In the genomic region with DNA sequence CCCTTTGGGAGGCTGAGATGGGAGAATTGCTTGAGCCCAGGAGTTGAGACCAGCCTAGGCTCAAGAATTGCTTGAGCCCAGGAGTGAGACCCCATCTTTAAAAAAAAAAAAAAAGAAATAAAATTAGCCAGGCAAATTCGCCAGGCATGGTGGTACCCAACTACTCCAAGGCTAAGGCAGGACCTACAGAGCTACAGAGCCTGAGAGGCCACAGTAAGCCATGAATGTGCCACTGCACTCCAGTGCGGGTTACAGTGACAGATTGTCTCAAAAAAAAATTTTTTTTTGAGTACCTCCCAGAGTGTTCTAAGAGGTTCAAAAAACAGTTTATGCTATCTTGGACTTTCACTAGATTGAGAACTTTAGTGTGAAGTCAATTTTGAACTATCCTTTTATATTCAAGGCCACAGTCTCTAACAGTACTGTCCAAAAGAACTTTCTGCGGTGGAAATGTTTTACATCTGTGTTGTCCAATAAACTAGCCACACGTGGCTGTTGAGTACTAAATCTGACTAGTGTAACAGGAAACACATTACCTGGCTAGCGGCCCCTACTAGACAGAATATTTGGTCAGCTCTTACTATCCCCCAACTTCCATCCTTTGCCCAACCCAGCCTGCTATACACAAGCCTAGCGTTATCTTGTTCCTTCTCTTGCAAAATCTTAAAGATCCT, we compare ENCODE assay signal across 12 cellular contexts. TPM values are rescaled to one million over a fixed set of nuclear protein-coding genes. Genes with fewer than 3 reads are reported as not detected.
DNase-seq lines count a peak whose midpoint lies in the region; ATAC-seq and TF ChIP-seq lines count a peak whose summit lies in the region.
"Had no signal": no experiment of that assay in that cellular context is flagged by ENCODE, and none has a peak within 500 bp of the region (broad histone marks: within the 10 kb centered on the region; RNA-seq: fewer than 3 reads in every experiment).

No MANE protein-coding gene starts in this region.

- 92% methylated on average over 6 of the region's 6 CpGs for WGBS in smooth muscle cell (ENCODE audit: low lambda C conversion rate)

- CTCF ChIA-PET in Panc1 (lab: Charles Lee), result no interaction called here

- POLR2A ChIA-PET in Panc1 (lab: Charles Lee), result no interaction called here

- H3K36me3 Mint-ChIP-seq in activated T-cell treated with anti-CD3 and anti-CD28 coated beads, Interleukin-2, amount 50 U/mL, for 24 hours (ENCODE audit: low read depth), result peaks cover 87% of the 10 kb centered on the region

- peaks cover 46% of the 10 kb centered on the region for H3K4me1 Mint-ChIP-seq in activated T-cell treated with anti-CD3 and anti-CD28 coated beads, Interleukin-2, amount 50 U/mL, for 24 hours (ENCODE audit: low read depth)

- DNase-seq in activated T-cell treated with anti-CD3 and anti-CD28 coated beads, Interleukin-2, amount 50 U/mL, for 24 hours, result no peak
- DNase-seq in activated T-cell treated with anti-CD3 and anti-CD28 coated beads for 4 hours (no peak), Panc1 (ENCODE audit: low read depth, low spot score) (no peak), smooth muscle cell (lab: John Stamatoyannopoulos, UW; ENCODE audit: unreplicated experiment) (no peak), left lobe of liver (ENCODE audit: low spot score) (no peak), NCI-H187 (lab: John Stamatoyannopoulos, UW) (no peak)
- no peak for DNase-seq in effector memory CD4-positive, alpha-beta T cell
- DNase-seq: erythroblast, thyroid gland had no signal

- H3K27ac Mint-ChIP-seq in activated T-cell treated with anti-CD3 and anti-CD28 coated beads, Interleukin-2, amount 50 U/mL, for 24 hours, result peak overlapping the region; percentile 99

- H3K9ac ChIP-seq in smooth muscle cell (ENCODE audit: low read depth), result no peak overlapping the region

- H3K9me3 ChIP-seq in Panc1 (ENCODE audit: control insufficient read depth, insufficient read depth, low read depth, low read length), result no peaks in the 10 kb centered on the region
- no peaks in the 10 kb centered on the region for H3K9me3 ChIP-seq in effector memory CD4-positive, alpha-beta T cell (ENCODE audit: control insufficient read depth, low read length)
- H3K9me3 ChIP-seq in smooth muscle cell (replicated peaks; ENCODE audit: low read depth), result no peaks in the 10 kb centered on the region
- H3K9me3 ChIP-seq: thyroid gland had no signal

- ATAC-seq in Panc1 (no peak), left lobe of liver (no peak), GM18873 (IDR thresholded peaks at IDR 0.05; ENCODE audit: low FRiP score, unreplicated experiment) (no peak)
- ATAC-seq: sciatic nerve had no signal

- H2AFZ ChIP-seq in smooth muscle cell (ENCODE audit: low read depth), result no peak overlapping the region

- no peaks in the 10 kb centered on the region for H3K27me3 Mint-ChIP-seq in activated T-cell treated with anti-CD3 and anti-CD28 coated beads, Interleukin-2, amount 50 U/mL, for 24 hours

- H3K36me3 ChIP-seq in Panc1 (ENCODE audit: control insufficient read depth, insufficient read depth, low read length) (peaks cover 17% of the 10 kb centered on the region), smooth muscle cell (ENCODE audit: low read depth) (no peaks in the 10 kb centered on the region)
- H3K36me3 ChIP-seq in effector memory CD4-positive, alpha-beta T cell (ENCODE audit: control insufficient read depth, insufficient read depth, low read length), result peaks cover 9% of the 10 kb centered on the region

- H3K9me3 Mint-ChIP-seq in activated T-cell treated with anti-CD3 and anti-CD28 coated beads, Interleukin-2, amount 50 U/mL, for 24 hours, result no peaks in the 10 kb centered on the region

- TF ChIP-seq CTCF in Panc1 (IDR thresholded peaks at IDR 0.05) (no peak), smooth muscle cell (IDR thresholded peaks at IDR 0.05; ENCODE audit: borderline replicate concordance, insufficient read depth, poor library complexity, severe bottlenecking) (no peak)

- intact Hi-C loops in Panc1 (cut with micrococcal nuclease; ENCODE audit: unreplicated experiment), result no loop called here

- peak overlapping the region; percentile 99 for H3K4me3 Mint-ChIP-seq in activated T-cell treated with anti-CD3 and anti-CD28 coated beads, Interleukin-2, amount 50 U/mL, for 24 hours

- H3K27me3 ChIP-seq in Panc1 (ENCODE audit: control insufficient read depth, insufficient read depth, low read length) (no peaks in the 10 kb centered on the region), smooth muscle cell (ENCODE audit: low read depth) (no peaks in the 10 kb centered on the region)
- H3K27me3 ChIP-seq in effector memory CD4-positive, alpha-beta T cell (replicated peaks; ENCODE audit: control insufficient read depth, insufficient read depth, low read length, poor library complexity, severe bottlenecking), result no peaks in the 10 kb centered on the region
- H3K27me3 ChIP-seq: thyroid gland had no signal

- H3K27ac ChIP-seq in Panc1 (ENCODE audit: low read length), result peak overlapping the region; percentile 97; the same call in 1 of the 2 replicates
- H3K27ac ChIP-seq in effector memory CD4-positive, alpha-beta T cell (ENCODE audit: insufficient read depth, low read length, poor library complexity, severe bottlenecking), result peak overlapping the region; percentile 11
- H3K27ac ChIP-seq in smooth muscle cell (ENCODE audit: low read depth), result peak overlapping the region; percentile 96
- H3K27ac ChIP-seq: HL-60, thyroid gland had no signal

- H3F3A ChIP-seq in smooth muscle cell (ENCODE audit: low read depth), result peaks cover 18% of the 10 kb centered on the region

- H3K79me2 ChIP-seq in smooth muscle cell (ENCODE audit: low read depth), result peaks cover 44% of the 10 kb centered on the region

- H3K4me2 ChIP-seq in smooth muscle cell, result peak overlapping the region; percentile 98

- H4K20me1 ChIP-seq in smooth muscle cell (ENCODE audit: low read depth), result peaks cover 49% of the 10 kb centered on the region

- no TSS peak for BruUV-seq in Panc1 (replicated peaks; lab: Mats Ljungman, UMichigan)

- in situ Hi-C loops in Panc1 (cut with HindIII; ENCODE audit: low pct_unique_long_range_greater_than_20kb, low sequenced_read_pairs), result no loop called here

- no peak overlapping the region for H3K4me3 ChIP-seq in Panc1 (ENCODE audit: low read depth in 2 of 2, low read length in 2 of 2)
- no peak overlapping the region for H3K4me3 ChIP-seq in effector memory CD4-positive, alpha-beta T cell (ENCODE audit: insufficient read depth, low read depth, low read length, poor library complexity, severe bottlenecking)
- no peak overlapping the region for H3K4me3 ChIP-seq in smooth muscle cell
- H3K4me3 ChIP-seq: thyroid gland had no signal

- H3K4me1 ChIP-seq in Panc1 (ENCODE audit: control insufficient read depth, insufficient read depth, low read length), result peaks cover 15% of the 10 kb centered on the region; the same call in 1 of the 2 replicates
- peaks cover 12% of the 10 kb centered on the region for H3K4me1 ChIP-seq in effector memory CD4-positive, alpha-beta T cell (ENCODE audit: control insufficient read depth, insufficient read depth, low read length, poor library complexity, severe bottlenecking)
- peaks cover 31% of the 10 kb centered on the region for H3K4me1 ChIP-seq in smooth muscle cell (ENCODE audit: low read depth)

RNA-seq across cellular contexts. Expression of a gene that starts 2.4 kb away (rescaled TPM):
- total RNA-seq in Panc1 (2021; ENCODE audit: unreplicated experiment), result 136 TPM
- 167 TPM for polyA plus RNA-seq in Panc1 (2012; ENCODE audit: insufficient read length)
- 197 and 228 TPM in 2 replicates for total RNA-seq in smooth muscle cell
- 279 and 292 TPM in 2 replicates for polyA plus RNA-seq in smooth muscle cell
- 85.2 TPM for total RNA-seq in left lobe of liver

RNA-seq across cellular contexts. Expression of a gene that starts 2.6 kb away (rescaled TPM):
- total RNA-seq in Panc1 (2021; ENCODE audit: unreplicated experiment) (51.4 TPM), smooth muscle cell (48.9 and 50.9 TPM in 2 replicates), left lobe of liver (40.7 TPM)
- 24.6 TPM for polyA plus RNA-seq in Panc1 (2012; ENCODE audit: insufficient read length)
- 35.6 and 41.0 TPM in 2 replicates for polyA plus RNA-seq in smooth muscle cell

RNA-seq across cellular contexts. Expression of a gene that starts 17.1 kb away (rescaled TPM):
- total RNA-seq in Panc1 (2021; ENCODE audit: unreplicated experiment) (8.2 TPM), smooth muscle cell (12.0 and 14.0 TPM in 2 replicates), left lobe of liver (6.7 TPM)
- polyA plus RNA-seq in Panc1 (2012; ENCODE audit: insufficient read length), result 8.3 TPM
- polyA plus RNA-seq in smooth muscle cell, result 10.4 and 11.3 TPM in 2 replicates

RNA-seq across cellular contexts. Expression of a gene that starts 19.2 kb away (rescaled TPM):
- total RNA-seq in Panc1 (2021; ENCODE audit: unreplicated experiment) (23.3 TPM), smooth muscle cell (12.9 and 18.7 TPM in 2 replicates), left lobe of liver (4.8 TPM)
- 11.6 TPM for polyA plus RNA-seq in Panc1 (2012; ENCODE audit: insufficient read length)
- polyA plus RNA-seq in smooth muscle cell, result 14.7 and 15.7 TPM in 2 replicates

RNA-seq across cellular contexts. Expression of a gene that starts 31.8 kb away (rescaled TPM):
- 866 TPM for total RNA-seq in Panc1 (2021; ENCODE audit: unreplicated experiment)
- 1,233 TPM for polyA plus RNA-seq in Panc1 (2012; ENCODE audit: insufficient read length)
- total RNA-seq in smooth muscle cell, result 6,053 and 7,688 TPM in 2 replicates
- polyA plus RNA-seq in smooth muscle cell, result 1,151 and 1,263 TPM in 2 replicates
- 469 TPM for total RNA-seq in left lobe of liver

Comparison
In these comparisons a context has a peak if more than half of its experiments do, and no peak if none do; other contexts are left out.
1. H3K27ac ChIP-seq: peak in every context shown above with its lines; median percentile 97 in Panc1; 96 in smooth muscle cell; 11 in effector memory CD4-positive, alpha-beta T cell.